In the genomic region with DNA sequence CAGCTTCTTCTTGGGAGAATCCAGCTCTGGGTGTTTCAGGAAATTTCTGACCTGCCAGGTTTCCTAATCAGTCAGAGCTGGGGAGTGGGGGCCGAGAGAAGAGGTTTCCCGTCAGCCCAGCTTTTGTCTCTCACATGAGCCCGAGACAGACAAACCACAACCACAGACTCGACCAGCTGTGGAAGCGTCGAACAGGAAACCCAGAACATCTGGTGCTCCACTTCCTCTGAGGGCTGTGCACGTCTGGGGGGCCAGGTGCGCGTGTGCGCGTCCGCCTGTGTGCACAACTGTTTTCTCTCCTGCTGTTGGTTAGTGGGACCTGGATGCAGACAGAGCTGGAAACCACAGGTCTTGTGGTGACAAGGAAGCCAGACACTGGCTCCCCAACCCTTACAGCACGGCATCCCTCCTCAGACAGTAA, we compare ENCODE assay signal across 8 cellular contexts.
DNase-seq lines count a peak whose midpoint lies in the region; ATAC-seq, FAIRE-seq and TF ChIP-seq lines count a peak whose summit lies in the region.

No MANE protein-coding gene starts in this region.

- peak overlapping the region; percentile 13; the same call in 1 of the 2 replicates for H3K4me2 ChIP-seq in HepG2 (ENCODE audit: low read depth, low read length)

- H3K36me3 Mint-ChIP-seq in activated CD4-positive, alpha-beta T cell treated with anti-CD3 and anti-CD28 coated beads, Interleukin-2, amount 10 ng/mL, durations not matched to agents 24 days and 14 days (ENCODE audit: low read depth) = no peaks in the 10 kb centered on the region

- 54% methylated on average over 12 of the region's 13 CpGs for WGBS in HepG2 (ENCODE audit: low lambda C conversion rate)
- 83% methylated on average over 1 of the region's 13 CpGs for WGBS in right lobe of liver (ENCODE audit: insufficient coverage, low coverage, low lambda C conversion rate, missing lambda C conversion rate)
- WGBS in stomach, 5 donors = 38 to 64% (median 54%) methylated on average over 8 to 13 of the region's 13 CpGs

- H3K9me3 Mint-ChIP-seq in activated CD4-positive, alpha-beta T cell treated with anti-CD3 and anti-CD28 coated beads, Interleukin-2, amount 10 ng/mL, durations not matched to agents 24 days and 14 days = no peaks in the 10 kb centered on the region

- peaks cover 0 to 13% of the 10 kb centered on the region in 2 experiments; a peak in 1 of 5 replicates for H3K27me3 ChIP-seq in HepG2 (ENCODE audit: control insufficient read depth in 1 of 2, insufficient read depth in 2 of 2, low read length in 2 of 2)
- no peaks in the 10 kb centered on the region for H3K27me3 ChIP-seq in right lobe of liver
- no peaks in the 10 kb centered on the region for H3K27me3 ChIP-seq in stomach

- CTCF ChIA-PET in HepG2 (lab: Yijun Ruan, JAX; ENCODE audit: low intra/inter-chr PET ratio, low total read pairs) = no interaction called here

- FAIRE-seq in HepG2 (lab: Jason Lieb, UNC) = no peak

- no peak for TF ChIP-seq RAD21 in HepG2 (CRISPR knock-in tag; IDR thresholded peaks at IDR 0.05)

- DNase-seq in HepG2 (ENCODE audit: low spot score) (no peak), right lobe of liver (no peak), stomach (peak; percentile 50), NCI-H2029 treated with DMSO at 0.1 percent for 48 hours (lab: John Stamatoyannopoulos, UW) (no peak), Right ventricle myocardium inferior (ENCODE audit: missing footprints) (no peak)
- DNase-seq in activated CD4-positive, alpha-beta T cell treated with anti-CD3 and anti-CD28 coated beads, Interleukin-2, amount 10 ng/mL, durations not matched to agents 24 days and 14 days = peak; percentile 94

- H3K9me3 ChIP-seq in HepG2 (ENCODE audit: low read length) (no peaks in the 10 kb centered on the region), right lobe of liver (no peaks in the 10 kb centered on the region), stomach (no peaks in the 10 kb centered on the region)

- in situ Hi-C loops in HepG2 (cut with HindIII; ENCODE audit: extremely low pct_ligation_motif_present, low pct_unique_long_range_greater_than_20kb) = no loop called here

- no peak overlapping the region for H3K4me3 ChIP-seq in HepG2 (replicated peaks in 1 of 3; ENCODE audit: insufficient read depth in 1 of 3, low read depth in 2 of 3, low read length in 3 of 3)
- no peak overlapping the region for H3K4me3 ChIP-seq in right lobe of liver
- no peak overlapping the region for H3K4me3 ChIP-seq in stomach

- peak overlapping the region; percentile 76 for H3K4me3 Mint-ChIP-seq in activated CD4-positive, alpha-beta T cell treated with anti-CD3 and anti-CD28 coated beads, Interleukin-2, amount 10 ng/mL, durations not matched to agents 24 days and 14 days

- H3K4me1 ChIP-seq in HepG2 (ENCODE audit: insufficient read depth, low read length) = peaks cover 65% of the 10 kb centered on the region
- peaks cover 0 to 10% (median 0%) of the 10 kb centered on the region in 4 donors for H3K4me1 ChIP-seq in right lobe of liver
- peaks cover 3 to 26% (median 11%) of the 10 kb centered on the region in 4 donors for H3K4me1 ChIP-seq in stomach

- BruUV-seq in HepG2 (replicated peaks; lab: Mats Ljungman, UMichigan) = no TSS peak

- H3K36me3 ChIP-seq in HepG2 (replicated peaks in 1 of 2; ENCODE audit: control insufficient read depth in 1 of 2, insufficient read depth in 2 of 2, low read length in 2 of 2) (no peaks in the 10 kb centered on the region), right lobe of liver (no peaks in the 10 kb centered on the region), stomach (no peaks in the 10 kb centered on the region)

- peaks cover 28% of the 10 kb centered on the region for H3K27me3 Mint-ChIP-seq in activated CD4-positive, alpha-beta T cell treated with anti-CD3 and anti-CD28 coated beads, Interleukin-2, amount 10 ng/mL, durations not matched to agents 24 days and 14 days

- H3K4me1 Mint-ChIP-seq in activated CD4-positive, alpha-beta T cell treated with anti-CD3 and anti-CD28 coated beads, Interleukin-2, amount 10 ng/mL, durations not matched to agents 24 days and 14 days = peaks cover 51% of the 10 kb centered on the region

- H3K9ac ChIP-seq in HepG2 (ENCODE audit: insufficient read depth, low read depth, low read length) = no peak overlapping the region

- no peaks in the 10 kb centered on the region for H3K79me2 ChIP-seq in HepG2 (ENCODE audit: insufficient read depth, low read length)

- H4K20me1 ChIP-seq in HepG2 (ENCODE audit: insufficient read depth, low read length) = no peaks in the 10 kb centered on the region

- POLR2A ChIA-PET in HepG2 (lab: Yijun Ruan, JAX) = interaction anchor here (1.7 to 3.7 kb wide), 2 partner anchors 12 to 13 kb away, joined by 10 to 27 read pairs; no protein-coding TSS in a partner anchor

- TF ChIP-seq EP300 in HepG2 (IDR thresholded peaks at IDR 0.05; ENCODE audit: low read depth in 2 of 2, low read length in 2 of 2) (no peak), HepG2 (CRISPR knock-in tag; IDR thresholded peaks at IDR 0.05; ENCODE audit: borderline replicate concordance) (no peak), stomach (IDR thresholded peaks at IDR 0.05) (no peak)

- intact Hi-C loops in HepG2 (cut with micrococcal nuclease; ENCODE audit: unreplicated experiment) = no loop called here
- intact Hi-C loops in right lobe of liver (cut with DNase I) = no loop called here
- intact Hi-C loops in activated CD4-positive, alpha-beta T cell treated with anti-CD3 and anti-CD28 coated beads, Interleukin-2, amount 10 ng/mL, durations not matched to agents 24 days and 14 days (cut with micrococcal nuclease) = loop anchor here (1.0 to 5.0 kb wide), 4 partner anchors 13 to 549 kb away; a partner anchor contains a TSS
- intact Hi-C loops in stomach (cut with DNase I; ENCODE audit: low total_unique reads) = no loop called here
- intact Hi-C loops in Right ventricle myocardium inferior (cut with DNase I) = loop anchor here (5.0 kb wide), 1 partner anchor 39 kb away; no protein-coding TSS in a partner anchor

- H3K27ac Mint-ChIP-seq in activated CD4-positive, alpha-beta T cell treated with anti-CD3 and anti-CD28 coated beads, Interleukin-2, amount 10 ng/mL, durations not matched to agents 24 days and 14 days = peak overlapping the region; percentile 72

- peak overlapping the region; percentile 45 for H2AFZ ChIP-seq in HepG2 (ENCODE audit: low read length)

- no peak for TF ChIP-seq POLR2A in HepG2 (IDR thresholded peaks at IDR 0.05; ENCODE audit: insufficient read depth in 1 of 2, low read depth in 2 of 2, low read length in 2 of 2)
- TF ChIP-seq POLR2A in right lobe of liver (IDR thresholded peaks at IDR 0.05) = no peak
- TF ChIP-seq POLR2A in stomach (IDR thresholded peaks at IDR 0.05) = no peak

- ATAC-seq in HepG2 (no peak), right lobe of liver (no peak), HG03521 (IDR thresholded peaks at IDR 0.05; ENCODE audit: unreplicated experiment) (peak; percentile 53), esophagus mucosa (peak; percentile 31), Right ventricle myocardium inferior (no peak)

- TF ChIP-seq CTCF in HepG2 (CRISPR knock-in tag; IDR thresholded peaks at IDR 0.05) (no peak), right lobe of liver (IDR thresholded peaks at IDR 0.05) (no peak), stomach (IDR thresholded peaks at IDR 0.05) (no peak)

- H3K27ac ChIP-seq in HepG2 (ENCODE audit: extremely low read length, insufficient read depth, low read length) (no peak overlapping the region), right lobe of liver (no peak overlapping the region), stomach (peak overlapping the region in 1 of 5 donors; percentile 45)

TF ChIP-seq in HepG2, 621 proteins besides CTCF, POLR2A, EP300 and RAD21 (continues in another document):
- TF ChIP-seq, protein P1, sequence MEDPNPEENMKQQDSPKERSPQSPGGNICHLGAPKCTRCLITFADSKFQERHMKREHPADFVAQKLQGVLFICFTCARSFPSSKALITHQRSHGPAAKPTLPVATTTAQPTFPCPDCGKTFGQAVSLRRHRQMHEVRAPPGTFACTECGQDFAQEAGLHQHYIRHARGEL (CRISPR knock-in tag; IDR thresholded peaks at IDR 0.05) = no peak
- TF ChIP-seq MED13 (CRISPR knock-in tag; IDR thresholded peaks at IDR 0.05) = no peak
- TF ChIP-seq, protein P2, sequence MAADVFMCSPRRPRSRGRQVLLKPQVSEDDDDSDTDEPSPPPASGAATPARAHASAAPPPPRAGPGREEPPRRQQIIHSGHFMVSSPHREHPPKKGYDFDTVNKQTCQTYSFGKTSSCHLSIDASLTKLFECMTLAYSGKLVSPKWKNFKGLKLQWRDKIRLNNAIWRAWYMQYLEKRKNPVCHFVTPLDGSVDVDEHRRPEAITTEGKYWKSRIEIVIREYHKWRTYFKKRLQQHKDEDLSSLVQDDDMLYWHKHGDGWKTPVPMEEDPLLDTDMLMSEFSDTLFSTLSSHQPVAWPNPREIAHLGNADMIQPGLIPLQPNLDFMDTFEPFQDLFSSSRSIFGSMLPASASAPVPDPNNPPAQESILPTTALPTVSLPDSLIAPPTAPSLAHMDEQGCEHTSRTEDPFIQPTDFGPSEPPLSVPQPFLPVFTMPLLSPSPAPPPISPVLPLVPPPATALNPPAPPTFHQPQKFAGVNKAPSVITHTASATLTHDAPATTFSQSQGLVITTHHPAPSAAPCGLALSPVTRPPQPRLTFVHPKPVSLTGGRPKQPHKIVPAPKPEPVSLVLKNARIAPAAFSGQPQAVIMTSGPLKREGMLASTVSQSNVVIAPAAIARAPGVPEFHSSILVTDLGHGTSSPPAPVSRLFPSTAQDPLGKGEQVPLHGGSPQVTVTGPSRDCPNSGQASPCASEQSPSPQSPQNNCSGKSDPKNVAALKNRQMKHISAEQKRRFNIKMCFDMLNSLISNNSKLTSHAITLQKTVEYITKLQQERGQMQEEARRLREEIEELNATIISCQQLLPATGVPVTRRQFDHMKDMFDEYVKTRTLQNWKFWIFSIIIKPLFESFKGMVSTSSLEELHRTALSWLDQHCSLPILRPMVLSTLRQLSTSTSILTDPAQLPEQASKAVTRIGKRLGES (CRISPR knock-in tag; IDR thresholded peaks at IDR 0.05; ENCODE audit: borderline replicate concordance) = no peak
- TF ChIP-seq, protein P3, sequence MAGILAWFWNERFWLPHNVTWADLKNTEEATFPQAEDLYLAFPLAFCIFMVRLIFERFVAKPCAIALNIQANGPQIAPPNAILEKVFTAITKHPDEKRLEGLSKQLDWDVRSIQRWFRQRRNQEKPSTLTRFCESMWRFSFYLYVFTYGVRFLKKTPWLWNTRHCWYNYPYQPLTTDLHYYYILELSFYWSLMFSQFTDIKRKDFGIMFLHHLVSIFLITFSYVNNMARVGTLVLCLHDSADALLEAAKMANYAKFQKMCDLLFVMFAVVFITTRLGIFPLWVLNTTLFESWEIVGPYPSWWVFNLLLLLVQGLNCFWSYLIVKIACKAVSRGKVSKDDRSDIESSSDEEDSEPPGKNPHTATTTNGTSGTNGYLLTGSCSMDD (CRISPR knock-in tag; IDR thresholded peaks at IDR 0.05) = no peak
- TF ChIP-seq KDM1A (CRISPR knock-in tag; IDR thresholded peaks at IDR 0.05) = no peak

Comparison
In these comparisons a context has a peak if more than half of its experiments do, and no peak if none do; other contexts are left out.
1. ATAC-seq: peak in HG03521 (single experiment) and esophagus mucosa (single experiment); none in HepG2 (single experiment), right lobe of liver (0 of 4) and Right ventricle myocardium inferior (single experiment).
2. DNase-seq: peak in activated CD4-positive, alpha-beta T cell treated with anti-CD3 and anti-CD28 coated beads, Interleukin-2, amount 10 ng/mL, durations not matched to agents 24 days and 14 days (single experiment) and stomach (single experiment); none in HepG2 (single experiment), right lobe of liver (0 of 3), NCI-H2029 treated with DMSO at 0.1 percent for 48 hours (single experiment) and Right ventricle myocardium inferior (single experiment).
3. intact Hi-C loops: an anchor here in activated CD4-positive, alpha-beta T cell treated with anti-CD3 and anti-CD28 coated beads, Interleukin-2, amount 10 ng/mL, durations not matched to agents 24 days and 14 days (1.0 to 5.0 kb wide) and Right ventricle myocardium inferior (5.0 kb wide); none called in HepG2, right lobe of liver and stomach.